11 cellular contexts compared by ENCODE assay signal in the genomic region with DNA sequence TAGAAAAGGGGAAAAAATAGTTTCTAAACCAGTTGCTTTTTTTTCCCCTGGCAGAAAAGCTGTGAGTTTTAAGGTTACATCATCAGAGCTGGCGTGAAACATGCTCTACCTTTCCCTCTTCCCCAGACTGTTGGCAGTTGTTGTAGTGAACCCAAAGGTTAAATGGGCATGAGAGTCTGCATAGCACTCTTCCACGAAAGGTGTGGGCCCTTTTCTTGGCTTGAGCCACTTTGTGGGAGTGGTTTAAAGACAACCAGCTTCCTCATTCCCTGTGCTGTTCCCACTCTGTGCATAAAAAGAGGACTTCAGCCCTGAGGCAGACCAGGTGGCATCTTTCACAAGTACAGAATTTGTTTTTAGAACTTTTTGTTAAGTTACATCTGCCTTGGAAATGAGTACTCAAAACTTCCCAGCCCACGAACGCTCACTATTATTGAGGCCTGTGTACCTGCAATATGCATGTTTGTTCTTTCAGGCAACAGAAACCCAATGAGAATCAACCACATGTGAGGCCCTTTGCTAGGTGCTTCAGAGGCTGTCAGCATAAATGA.
DNase-seq lines count a peak whose midpoint lies in the region; ATAC-seq and TF ChIP-seq lines count a peak whose summit lies in the region.
"Had no signal": no experiment of that assay in that cellular context is flagged by ENCODE, and none has a peak within 500 bp of the region (broad histone marks: within the 10 kb centered on the region; RNA-seq: fewer than 3 reads in every experiment).

No MANE protein-coding gene starts in this region.

- no peaks in the 10 kb centered on the region for H3K36me3 ChIP-seq in upper lobe of right lung

- H3K36me3 Mint-ChIP-seq in activated T-cell treated with anti-CD3 and anti-CD28 coated beads, Interleukin-2, amount 50 U/mL, for 72 hours (ENCODE audit: insufficient read depth in 2 of 2): peaks cover 1 to 9% of the 10 kb centered on the region in 2 donors
- H3K36me3 Mint-ChIP-seq in T-helper 2 cell treated with Interferon-gamma antibody and Interleukin-4, amounts not matched to agents 5 μg/mL and 100 μg/mL, for 36 hours (ENCODE audit: low read depth): peaks cover 4% of the 10 kb centered on the region
- peaks cover 13 to 15% (median 14%) of the 10 kb centered on the region in 3 donors for H3K36me3 Mint-ChIP-seq in immature natural killer cell

- peak in 1 of 2 donors; percentile 3 for DNase-seq in activated T-cell treated with anti-CD3 and anti-CD28 coated beads, Interleukin-2, amount 50 U/mL, for 72 hours
- DNase-seq in activated T-cell treated with anti-CD3 and anti-CD28 coated beads, Interleukin-2, amount 50 U/mL, for 48 hours: no peak
- DNase-seq in T-helper 2 cell treated with Interferon-gamma antibody and Interleukin-4, amounts not matched to agents 5 μg/mL and 100 μg/mL, for 36 hours (ENCODE audit: low spot score): peak; percentile 5
- DNase-seq in immature natural killer cell: no peak
- no peak for DNase-seq in upper lobe of right lung
- DNase-seq in central memory CD4-positive, alpha-beta T cell: no peak
- DNase-seq in NCI-H526 (lab: John Stamatoyannopoulos, UW): no peak
- DNase-seq: NCI-H1436; stimulated activated CD4-positive, alpha-beta T cell treated with anti-CD3 and anti-CD28 coated beads, Interleukin-15, amount 100 ng/mL, for 24 hours had no signal

- intact Hi-C loops in upper lobe of right lung (cut with DNase I): no loop called here

- TF ChIP-seq CTCF in upper lobe of right lung (IDR thresholded peaks at IDR 0.05): no peak

- H3K27me3 Mint-ChIP-seq in activated T-cell treated with anti-CD3 and anti-CD28 coated beads, Interleukin-2, amount 50 U/mL, for 72 hours (ENCODE audit: low read depth): no peaks in the 10 kb centered on the region
- H3K27me3 Mint-ChIP-seq in T-helper 2 cell treated with Interferon-gamma antibody and Interleukin-4, amounts not matched to agents 5 μg/mL and 100 μg/mL, for 36 hours (ENCODE audit: low read depth): no peaks in the 10 kb centered on the region
- no peaks in the 10 kb centered on the region for H3K27me3 Mint-ChIP-seq in immature natural killer cell (ENCODE audit: low read depth in 3 of 3)
- H3K27me3 Mint-ChIP-seq: brain had no signal

- peaks cover 27% of the 10 kb centered on the region for H3K4me1 ChIP-seq in upper lobe of right lung

- H3K4me3 ChIP-seq in upper lobe of right lung: no peak overlapping the region

- H3K9me3 Mint-ChIP-seq in activated T-cell treated with anti-CD3 and anti-CD28 coated beads, Interleukin-2, amount 50 U/mL, for 72 hours: no peaks in the 10 kb centered on the region
- no peaks in the 10 kb centered on the region for H3K9me3 Mint-ChIP-seq in T-helper 2 cell treated with Interferon-gamma antibody and Interleukin-4, amounts not matched to agents 5 μg/mL and 100 μg/mL, for 36 hours
- H3K9me3 Mint-ChIP-seq in immature natural killer cell: no peaks in the 10 kb centered on the region
- H3K9me3 Mint-ChIP-seq: brain had no signal

- peak; percentile 45 to 76 for ATAC-seq in activated T-cell treated with anti-CD3 and anti-CD28 coated beads, Interleukin-2, amount 50 U/mL, for 72 hours (replicated peaks in 1 of 2)
- ATAC-seq in upper lobe of right lung (peak; percentile 98), HG02763 (IDR thresholded peaks at IDR 0.05; ENCODE audit: unreplicated experiment) (no peak)

- H3K27me3 ChIP-seq in upper lobe of right lung: no peaks in the 10 kb centered on the region

- no peak overlapping the region for H3K27ac ChIP-seq in upper lobe of right lung

- no peaks in the 10 kb centered on the region for H3K9me3 ChIP-seq in upper lobe of right lung

- H3K27ac Mint-ChIP-seq in activated T-cell treated with anti-CD3 and anti-CD28 coated beads, Interleukin-2, amount 50 U/mL, for 72 hours: peak overlapping the region; percentile 83
- peak overlapping the region; percentile 72 for H3K27ac Mint-ChIP-seq in T-helper 2 cell treated with Interferon-gamma antibody and Interleukin-4, amounts not matched to agents 5 μg/mL and 100 μg/mL, for 36 hours
- H3K27ac Mint-ChIP-seq in immature natural killer cell: peak overlapping the region in 5 of 6 donors; percentile 3 to 45 (median 15)

- peak overlapping the region in 1 of 2 donors; percentile 36 for H3K4me3 Mint-ChIP-seq in activated T-cell treated with anti-CD3 and anti-CD28 coated beads, Interleukin-2, amount 50 U/mL, for 72 hours
- peak overlapping the region; percentile 7 for H3K4me3 Mint-ChIP-seq in T-helper 2 cell treated with Interferon-gamma antibody and Interleukin-4, amounts not matched to agents 5 μg/mL and 100 μg/mL, for 36 hours
- no peak overlapping the region for H3K4me3 Mint-ChIP-seq in immature natural killer cell
- H3K4me3 Mint-ChIP-seq: brain had no signal

- H3K4me1 Mint-ChIP-seq in activated T-cell treated with anti-CD3 and anti-CD28 coated beads, Interleukin-2, amount 50 U/mL, for 72 hours (ENCODE audit: low read depth): peaks cover 18% of the 10 kb centered on the region
- peaks cover 28% of the 10 kb centered on the region for H3K4me1 Mint-ChIP-seq in T-helper 2 cell treated with Interferon-gamma antibody and Interleukin-4, amounts not matched to agents 5 μg/mL and 100 μg/mL, for 36 hours (ENCODE audit: low read depth)
- H3K4me1 Mint-ChIP-seq in immature natural killer cell: peaks cover 25% of the 10 kb centered on the region in 2 donors

Comparison
In these comparisons a context has a peak if more than half of its experiments do, and no peak if none do; other contexts are left out.
1. H3K27ac Mint-ChIP-seq: peak in every context shown above with its lines; median percentile 83 in activated T-cell treated with anti-CD3 and anti-CD28 coated beads, Interleukin-2, amount 50 U/mL, for 72 hours; 72 in T-helper 2 cell treated with Interferon-gamma antibody and Interleukin-4, amounts not matched to agents 5 μg/mL and 100 μg/mL, for 36 hours; 15 in immature natural killer cell.